Comparison of ENCODE assay signal across 1 cellular context in genomic region chr1:44640178-44640865, GRCh38.
TF ChIP-seq lines count a peak whose summit lies in the region.

No MANE protein-coding gene starts in this region.

TF ChIP-seq in IMR-90, 13 proteins besides CTCF, POLR2A, EP300 and RAD21 (continued from another document):
- no peak for TF ChIP-seq USF2 (IDR thresholded peaks at IDR 0.05; ENCODE audit: low read depth, low read length)
- TF ChIP-seq MAZ (IDR thresholded peaks at IDR 0.05; ENCODE audit: borderline replicate concordance, low read depth, low read length), result no peak
- no peak for TF ChIP-seq MAFK (IDR thresholded peaks at IDR 0.05; ENCODE audit: low read depth, low read length)
- TF ChIP-seq RFX5 (IDR thresholded peaks at IDR 0.05; ENCODE audit: low read depth, low read length), result no peak
- TF ChIP-seq ELK1 (IDR thresholded peaks at IDR 0.05; ENCODE audit: borderline replicate concordance, low read depth, low read length), result no peak
- no peak for TF ChIP-seq MXI1 (IDR thresholded peaks at IDR 0.05; ENCODE audit: borderline replicate concordance, low read depth, low read length)
- no peak for TF ChIP-seq CEBPB (IDR thresholded peaks at IDR 0.05; ENCODE audit: low read depth, low read length)
- TF ChIP-seq CHD1 (IDR thresholded peaks at IDR 0.05; ENCODE audit: low read depth, low read length), result no peak
- no peak for TF ChIP-seq RCOR1 (IDR thresholded peaks at IDR 0.05; ENCODE audit: insufficient replicate concordance, low read length)
